Comparison of ENCODE assay signal across 12 cellular contexts in the genomic region with DNA sequence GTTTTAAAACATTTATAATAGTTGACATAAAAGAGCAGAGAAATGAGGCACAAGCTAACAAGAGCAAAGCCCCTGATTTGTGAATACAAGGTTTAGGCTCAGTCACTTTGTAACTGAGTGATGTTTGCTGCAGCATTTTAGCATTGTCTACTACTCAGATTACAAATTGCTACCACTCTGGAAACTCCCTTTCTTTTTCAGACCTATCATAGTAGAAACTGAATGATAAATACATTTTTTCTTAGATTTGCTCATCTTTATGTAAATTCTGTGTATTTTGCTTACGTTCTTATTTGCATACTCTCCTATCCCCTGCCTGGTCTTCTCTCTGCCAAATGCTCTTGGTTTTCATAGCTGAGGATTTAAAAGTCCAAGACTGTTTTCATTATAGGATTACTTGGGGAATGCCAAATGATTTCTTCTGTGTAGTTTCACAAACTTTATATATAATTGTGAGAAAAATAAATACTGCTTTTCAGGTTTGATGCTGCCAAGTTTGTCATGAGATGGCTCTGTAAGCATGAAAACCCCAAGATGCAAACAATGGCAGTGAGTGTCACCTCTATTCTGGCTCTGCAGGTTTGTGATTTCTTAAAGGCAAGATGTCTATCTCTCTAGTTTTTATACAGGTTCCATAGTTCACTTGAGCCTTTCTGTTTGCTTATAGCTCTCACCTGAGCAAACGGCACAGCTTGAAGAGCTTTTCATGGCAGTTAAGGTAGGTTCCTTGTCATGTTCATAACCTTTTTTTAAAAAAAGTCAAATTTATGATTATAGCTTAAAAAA. TPM values are rescaled to one million over a fixed set of nuclear protein-coding genes. Genes with fewer than 3 reads are reported as not detected.
DNase-seq lines count a peak whose midpoint lies in the region; ATAC-seq lines count a peak whose summit lies in the region.
"Had no signal": no experiment of that assay in that cellular context is flagged by ENCODE, and none has a peak within 500 bp of the region (broad histone marks: within the 10 kb centered on the region; RNA-seq: fewer than 3 reads in every experiment).

No MANE protein-coding gene starts in this region.

- no peak for DNase-seq in NCI-H69 (lab: John Stamatoyannopoulos, UW)
- DNase-seq in NK-92 treated with Interleukin-12 subunit alpha and Interleukin-12 subunit beta, amount 100 ng/mL, for 24 hours (lab: John Stamatoyannopoulos, UW), result no peak
- no peak for DNase-seq in activated CD8-positive, alpha-beta memory T cell treated with anti-CD3 and anti-CD28 coated beads, Interleukin-2, amount 50 U/mL, for 48 hours
- DNase-seq in NCI-H748 treated with DMSO at 0.1 percent for 48 hours (lab: John Stamatoyannopoulos, UW), result no peak
- DNase-seq: central memory CD4-positive, alpha-beta T cell; EL; RPMI8226 had no signal

- ATAC-seq in GM18858 (IDR thresholded peaks at IDR 0.05; ENCODE audit: unreplicated experiment) (peak; percentile 92), GM21381 (IDR thresholded peaks at IDR 0.05; ENCODE audit: unreplicated experiment) (peak; percentile 80), HG03139 (IDR thresholded peaks at IDR 0.05; ENCODE audit: unreplicated experiment) (peak; percentile 79), esophagus mucosa (peak; percentile 29)
- ATAC-seq: HepG2 had no signal

RNA-seq across cellular contexts. Expression of a gene that starts 24.7 kb away (rescaled TPM):
- total RNA-seq in esophagus mucosa, result 0.44 TPM
- total RNA-seq: HepG2 had no signal

RNA-seq across cellular contexts. Expression of a gene that starts 54.3 kb away (rescaled TPM):
- total RNA-seq in esophagus mucosa, result 92.5 TPM

RNA-seq across cellular contexts. Expression of a gene that starts 59.8 kb away (rescaled TPM):
- 84.7 TPM for total RNA-seq in esophagus mucosa

Comparison
In these comparisons a context has a peak if more than half of its experiments do, and no peak if none do; other contexts are left out.
1. ATAC-seq: peak in every context shown above with its lines; median percentile 92 in GM18858; 80 in GM21381; 79 in HG03139; 29 in esophagus mucosa.